8 cellular contexts compared by ENCODE assay signal in genomic region chr6:28648035-28648877, GRCh38.
DNase-seq lines count a peak whose midpoint lies in the region; FAIRE-seq and TF ChIP-seq lines count a peak whose summit lies in the region.

No MANE protein-coding gene starts in this region.

- 2 to 4% methylated on average over 27 of the region's 27 CpGs for WGBS in esophagus, 2 donors

- intact Hi-C loops in tibial artery (cut with DNase I; ENCODE audit: low total_unique reads), result no loop called here

- peak overlapping the region; percentile 93 for H3K4me3 Mint-ChIP-seq in neural crest cell

- H3K4me1 ChIP-seq in esophagus (ENCODE audit: control insufficient read depth in 2 of 2, insufficient read depth in 2 of 2, low read length in 1 of 2) (no peaks in the 10 kb centered on the region), tibial artery (peaks cover 0 to 15% (median 4%) of the 10 kb centered on the region in 4 donors)

- H3K27ac ChIP-seq in esophagus (ENCODE audit: low read depth in 2 of 2, low read length in 1 of 2), result no peak overlapping the region
- H3K27ac ChIP-seq in tibial artery, result no peak overlapping the region

- H3K4me3 ChIP-seq in esophagus (ENCODE audit: low read depth in 1 of 2, low read length in 2 of 2) (peak overlapping the region; percentile 9 to 44), tibial artery (peak overlapping the region; percentile 37 to 46)

- peaks cover 10% of the 10 kb centered on the region for H3K27me3 Mint-ChIP-seq in neural crest cell (ENCODE audit: low read depth)

- TF ChIP-seq CTCF in neural crest cell (conservative IDR thresholded peaks at IDR 0.05) (no peak), tibial artery (IDR thresholded peaks at IDR 0.05) (no peak)

- FAIRE-seq in GM19239 (lab: Jason Lieb, UNC), result peak; percentile 89

- H3K27me3 ChIP-seq in esophagus (ENCODE audit: control insufficient read depth in 1 of 2, insufficient read depth in 2 of 2, low read length in 2 of 2), result no peaks in the 10 kb centered on the region
- H3K27me3 ChIP-seq in tibial artery, result peaks cover 0 to 3% of the 10 kb centered on the region in 2 donors

- peak overlapping the region; percentile 95 for H3K27ac Mint-ChIP-seq in neural crest cell (ENCODE audit: unreplicated experiment)

- DNase-seq in AG20443 (ENCODE audit: low spot score) (peak; percentile 55), GM19239 (ENCODE audit: insufficient read length, low spot score) (no peak), NCI-H2171 treated with DMSO at 0.1 percent for 48 hours (lab: John Stamatoyannopoulos, UW) (peak; percentile 98), neural crest cell (ENCODE audit: low read depth, low spot score) (peak; percentile 89), tibial artery (no peak), NCI-H187 treated with DMSO at 0.1 percent for 48 hours (lab: John Stamatoyannopoulos, UW) (no peak)
- DNase-seq in activated CD4-positive, CD25-positive, alpha-beta regulatory T cell treated with anti-CD3 and anti-CD28 coated beads, Interleukin-2, amount 50 U/mL, for 72 hours, result peak; percentile 61

- H3K9me3 Mint-ChIP-seq in neural crest cell, result peaks cover 2% of the 10 kb centered on the region

- no peaks in the 10 kb centered on the region for H3K9me3 ChIP-seq in esophagus (ENCODE audit: control insufficient read depth in 2 of 2, insufficient read depth in 1 of 2, low read depth in 1 of 2, low read length in 1 of 2)
- H3K9me3 ChIP-seq in tibial artery, result no peaks in the 10 kb centered on the region

- no peaks in the 10 kb centered on the region for H3K36me3 Mint-ChIP-seq in neural crest cell (ENCODE audit: low read depth)

- peaks cover 12% of the 10 kb centered on the region for H3K4me1 Mint-ChIP-seq in neural crest cell

- H3K36me3 ChIP-seq in esophagus (ENCODE audit: control insufficient read depth in 2 of 2, insufficient read depth in 2 of 2, low read length in 1 of 2) (no peaks in the 10 kb centered on the region), tibial artery (no peaks in the 10 kb centered on the region)

Comparison
In these comparisons a context has a peak if more than half of its experiments do, and no peak if none do; other contexts are left out.
1. DNase-seq: peak in AG20443 (single experiment), NCI-H2171 treated with DMSO at 0.1 percent for 48 hours (single experiment), activated CD4-positive, CD25-positive, alpha-beta regulatory T cell treated with anti-CD3 and anti-CD28 coated beads, Interleukin-2, amount 50 U/mL, for 72 hours (single experiment) and neural crest cell (single experiment); none in GM19239 (single experiment), tibial artery (0 of 2) and NCI-H187 treated with DMSO at 0.1 percent for 48 hours (single experiment).